Comparison of ENCODE assay signal across 1 cellular context in the genomic region with DNA sequence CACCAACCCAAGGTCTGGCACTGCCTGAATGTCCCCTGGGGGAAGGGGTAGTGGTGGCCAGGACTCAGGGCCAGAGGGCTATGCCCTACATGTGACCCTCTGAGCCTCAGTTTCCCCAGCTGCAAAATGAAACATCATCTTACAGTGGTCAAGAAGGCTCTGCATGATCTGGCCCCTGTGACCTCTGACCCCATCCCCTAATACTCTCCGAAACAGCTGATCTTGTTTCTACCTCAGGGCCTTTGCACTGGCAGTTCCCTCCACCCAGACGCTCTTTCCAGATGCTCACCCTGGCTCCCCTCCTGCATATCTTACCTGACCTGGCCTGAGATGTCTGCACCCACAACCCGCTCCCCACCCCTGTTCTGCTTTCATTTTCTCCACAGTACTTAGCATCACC.
TF ChIP-seq lines count a peak whose summit lies in the region.

No MANE protein-coding gene starts in this region.

TF ChIP-seq in K562, 482 proteins besides CTCF, POLR2A, EP300 and RAD21:
- TF ChIP-seq, protein P1, sequence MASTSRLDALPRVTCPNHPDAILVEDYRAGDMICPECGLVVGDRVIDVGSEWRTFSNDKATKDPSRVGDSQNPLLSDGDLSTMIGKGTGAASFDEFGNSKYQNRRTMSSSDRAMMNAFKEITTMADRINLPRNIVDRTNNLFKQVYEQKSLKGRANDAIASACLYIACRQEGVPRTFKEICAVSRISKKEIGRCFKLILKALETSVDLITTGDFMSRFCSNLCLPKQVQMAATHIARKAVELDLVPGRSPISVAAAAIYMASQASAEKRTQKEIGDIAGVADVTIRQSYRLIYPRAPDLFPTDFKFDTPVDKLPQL (IDR thresholded peaks at IDR 0.05; ENCODE audit: extremely low read depth, insufficient read length): no peak
- peak; percentile 13; the same call in 1 of the 2 replicates for TF ChIP-seq NR2C2 (CRISPR knock-in tag; IDR thresholded peaks at IDR 0.05)
- peak; percentile 19; the same call in 1 of the 2 replicates for TF ChIP-seq NR2C2 (tag; IDR thresholded peaks at IDR 0.05)
- no peak for TF ChIP-seq ZNF584 (CRISPR knock-in tag; IDR thresholded peaks at IDR 0.05; ENCODE audit: low read depth)
- no peak for TF ChIP-seq TCF7L2 (IDR thresholded peaks at IDR 0.05; ENCODE audit: low read depth, low read length)
- no peak for TF ChIP-seq ZNF274 (IDR thresholded peaks at IDR 0.05; ENCODE audit: borderline replicate concordance, low read depth, low read length)
- peak; percentile 54; the same call in 1 of the 2 replicates for TF ChIP-seq NR2C1 (IDR thresholded peaks at IDR 0.05)
- peak; percentile 63 for TF ChIP-seq NR2C1 (tag; IDR thresholded peaks at IDR 0.05)
- TF ChIP-seq YBX1 (IDR thresholded peaks at IDR 0.05): no peak
- TF ChIP-seq, protein P2, sequence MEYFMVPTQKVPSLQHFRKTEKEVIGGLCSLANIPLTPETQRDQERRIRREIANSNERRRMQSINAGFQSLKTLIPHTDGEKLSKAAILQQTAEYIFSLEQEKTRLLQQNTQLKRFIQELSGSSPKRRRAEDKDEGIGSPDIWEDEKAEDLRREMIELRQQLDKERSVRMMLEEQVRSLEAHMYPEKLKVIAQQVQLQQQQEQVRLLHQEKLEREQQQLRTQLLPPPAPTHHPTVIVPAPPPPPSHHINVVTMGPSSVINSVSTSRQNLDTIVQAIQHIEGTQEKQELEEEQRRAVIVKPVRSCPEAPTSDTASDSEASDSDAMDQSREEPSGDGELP (CRISPR knock-in tag; IDR thresholded peaks at IDR 0.05; ENCODE audit: borderline replicate concordance): peak; percentile 44; the same call in 1 of the 2 replicates
- TF ChIP-seq POLR3G (IDR thresholded peaks at IDR 0.05; ENCODE audit: extremely low read depth, insufficient read length, insufficient replicate concordance): no peak
- TF ChIP-seq RBM25 (IDR thresholded peaks at IDR 0.05; ENCODE audit: low read depth, low read length, severe bottlenecking): peak; percentile 29
- TF ChIP-seq RCOR1 (IDR thresholded peaks at IDR 0.05; ENCODE audit: borderline replicate concordance in 1 of 2, low read depth in 2 of 2, low read length in 2 of 2): no peak
- no peak for TF ChIP-seq GATA2 (CRISPR knock-in tag; IDR thresholded peaks at IDR 0.05)
- TF ChIP-seq THRAP3 (IDR thresholded peaks at IDR 0.05; ENCODE audit: borderline replicate concordance): no peak
- no peak for TF ChIP-seq MEIS2 (IDR thresholded peaks at IDR 0.05; ENCODE audit: partially characterized antibody)
- TF ChIP-seq, protein P3, sequence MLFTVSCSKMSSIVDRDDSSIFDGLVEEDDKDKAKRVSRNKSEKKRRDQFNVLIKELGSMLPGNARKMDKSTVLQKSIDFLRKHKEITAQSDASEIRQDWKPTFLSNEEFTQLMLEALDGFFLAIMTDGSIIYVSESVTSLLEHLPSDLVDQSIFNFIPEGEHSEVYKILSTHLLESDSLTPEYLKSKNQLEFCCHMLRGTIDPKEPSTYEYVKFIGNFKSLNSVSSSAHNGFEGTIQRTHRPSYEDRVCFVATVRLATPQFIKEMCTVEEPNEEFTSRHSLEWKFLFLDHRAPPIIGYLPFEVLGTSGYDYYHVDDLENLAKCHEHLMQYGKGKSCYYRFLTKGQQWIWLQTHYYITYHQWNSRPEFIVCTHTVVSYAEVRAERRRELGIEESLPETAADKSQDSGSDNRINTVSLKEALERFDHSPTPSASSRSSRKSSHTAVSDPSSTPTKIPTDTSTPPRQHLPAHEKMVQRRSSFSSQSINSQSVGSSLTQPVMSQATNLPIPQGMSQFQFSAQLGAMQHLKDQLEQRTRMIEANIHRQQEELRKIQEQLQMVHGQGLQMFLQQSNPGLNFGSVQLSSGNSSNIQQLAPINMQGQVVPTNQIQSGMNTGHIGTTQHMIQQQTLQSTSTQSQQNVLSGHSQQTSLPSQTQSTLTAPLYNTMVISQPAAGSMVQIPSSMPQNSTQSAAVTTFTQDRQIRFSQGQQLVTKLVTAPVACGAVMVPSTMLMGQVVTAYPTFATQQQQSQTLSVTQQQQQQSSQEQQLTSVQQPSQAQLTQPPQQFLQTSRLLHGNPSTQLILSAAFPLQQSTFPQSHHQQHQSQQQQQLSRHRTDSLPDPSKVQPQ (CRISPR knock-in tag; IDR thresholded peaks at IDR 0.05; ENCODE audit: borderline replicate concordance): no peak
